ENCODE assay signal across 1 cellular context in the genomic region with DNA sequence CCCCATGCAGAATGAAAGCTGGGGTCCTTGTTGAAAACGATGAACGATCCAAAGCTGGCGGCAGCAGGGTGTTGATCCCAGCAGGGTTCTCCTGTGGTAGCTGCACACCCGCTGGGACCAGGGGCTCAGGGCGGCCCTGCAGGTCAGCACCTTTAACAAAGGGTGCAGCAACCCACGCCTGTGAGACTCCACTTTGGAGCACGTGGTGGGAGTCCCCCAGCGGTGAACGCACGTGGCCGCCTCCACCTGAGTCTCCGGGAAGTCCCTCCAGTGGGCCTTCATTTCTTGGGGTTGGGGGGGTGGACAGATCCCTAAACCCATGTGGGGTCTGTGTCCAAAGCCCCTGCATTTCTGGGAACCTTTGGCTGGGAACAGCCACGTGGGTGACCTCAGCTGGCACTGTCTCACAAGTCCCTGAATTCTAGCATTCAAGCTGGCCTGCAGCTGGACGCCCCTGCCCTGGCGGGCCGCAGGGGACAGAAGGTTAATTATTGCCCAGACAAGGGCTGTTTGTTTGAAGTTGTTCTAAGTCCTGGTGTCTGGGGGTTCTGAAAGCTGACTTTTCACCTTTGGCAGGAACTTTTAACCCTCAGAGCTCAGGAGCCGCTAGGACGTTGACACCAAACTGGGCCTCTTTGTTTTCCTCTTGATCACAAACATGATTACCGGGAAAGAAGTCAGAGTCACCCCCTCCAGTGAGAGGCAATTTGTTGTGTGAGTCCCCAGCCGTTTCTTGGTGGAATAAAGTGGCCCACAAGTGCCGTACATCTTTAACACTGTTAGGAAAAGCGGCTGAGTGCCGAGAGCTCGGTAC.
TF ChIP-seq lines count a peak whose summit lies in the region.

No MANE protein-coding gene starts in this region.

TF ChIP-seq in HepG2, 621 proteins besides CTCF, POLR2A, EP300 and RAD21 (continued from another document and continues in another):
- TF ChIP-seq, protein P1, sequence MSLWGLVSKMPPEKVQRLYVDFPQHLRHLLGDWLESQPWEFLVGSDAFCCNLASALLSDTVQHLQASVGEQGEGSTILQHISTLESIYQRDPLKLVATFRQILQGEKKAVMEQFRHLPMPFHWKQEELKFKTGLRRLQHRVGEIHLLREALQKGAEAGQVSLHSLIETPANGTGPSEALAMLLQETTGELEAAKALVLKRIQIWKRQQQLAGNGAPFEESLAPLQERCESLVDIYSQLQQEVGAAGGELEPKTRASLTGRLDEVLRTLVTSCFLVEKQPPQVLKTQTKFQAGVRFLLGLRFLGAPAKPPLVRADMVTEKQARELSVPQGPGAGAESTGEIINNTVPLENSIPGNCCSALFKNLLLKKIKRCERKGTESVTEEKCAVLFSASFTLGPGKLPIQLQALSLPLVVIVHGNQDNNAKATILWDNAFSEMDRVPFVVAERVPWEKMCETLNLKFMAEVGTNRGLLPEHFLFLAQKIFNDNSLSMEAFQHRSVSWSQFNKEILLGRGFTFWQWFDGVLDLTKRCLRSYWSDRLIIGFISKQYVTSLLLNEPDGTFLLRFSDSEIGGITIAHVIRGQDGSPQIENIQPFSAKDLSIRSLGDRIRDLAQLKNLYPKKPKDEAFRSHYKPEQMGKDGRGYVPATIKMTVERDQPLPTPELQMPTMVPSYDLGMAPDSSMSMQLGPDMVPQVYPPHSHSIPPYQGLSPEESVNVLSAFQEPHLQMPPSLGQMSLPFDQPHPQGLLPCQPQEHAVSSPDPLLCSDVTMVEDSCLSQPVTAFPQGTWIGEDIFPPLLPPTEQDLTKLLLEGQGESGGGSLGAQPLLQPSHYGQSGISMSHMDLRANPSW (CRISPR knock-in tag; IDR thresholded peaks at IDR 0.05; ENCODE audit: borderline replicate concordance): peak; percentile 83
- TF ChIP-seq ZBTB1 (CRISPR knock-in tag; IDR thresholded peaks at IDR 0.05; ENCODE audit: borderline replicate concordance) (no peak), REPIN1 (CRISPR knock-in tag; IDR thresholded peaks at IDR 0.05; ENCODE audit: borderline replicate concordance, low read depth) (peak; percentile 82; the same call in 1 of the 2 replicates), HNRNPK (IDR thresholded peaks at IDR 0.05; ENCODE audit: low read depth, low read length, poor library complexity, severe bottlenecking) (no peak), ZSCAN21 (CRISPR knock-in tag; IDR thresholded peaks at IDR 0.05; ENCODE audit: borderline replicate concordance) (peak; percentile 62), ZNF510 (CRISPR knock-in tag; IDR thresholded peaks at IDR 0.05; ENCODE audit: low read depth) (0 out of 2 replicates have a peak, but pooled peaks have one; percentile 70), JUN (CRISPR knock-in tag; IDR thresholded peaks at IDR 0.05) (peak; percentile 60), KLF6 (CRISPR knock-in tag; IDR thresholded peaks at IDR 0.05) (peak; percentile 64; the same call in 1 of the 2 replicates), NFKB2 (CRISPR knock-in tag; IDR thresholded peaks at IDR 0.05; ENCODE audit: borderline replicate concordance) (peak; percentile 72; the same call in 1 of the 2 replicates), ZNF557 (CRISPR knock-in tag; IDR thresholded peaks at IDR 0.05) (no peak), ATF7 (IDR thresholded peaks at IDR 0.05) (no peak), ATF7 (CRISPR knock-in tag; IDR thresholded peaks at IDR 0.05) (no peak), SNAPC2 (CRISPR knock-in tag; IDR thresholded peaks at IDR 0.05) (peak; percentile 24; the same call in 1 of the 2 replicates), ATAD3A (CRISPR knock-in tag; IDR thresholded peaks at IDR 0.05) (no peak), SALL1 (CRISPR knock-in tag; IDR thresholded peaks at IDR 0.05) (peak; percentile 94), ARNTL (CRISPR knock-in tag; IDR thresholded peaks at IDR 0.05) (peak; percentile 92), ISL2 (CRISPR knock-in tag; IDR thresholded peaks at IDR 0.05) (peak; percentile 94), ZFP36 (IDR thresholded peaks at IDR 0.05; ENCODE audit: borderline replicate concordance, low read depth, low read length, partially characterized antibody) (no peak), SMARCE1 (IDR thresholded peaks at IDR 0.05; ENCODE audit: borderline replicate concordance) (no peak), TBX2 (CRISPR knock-in tag; IDR thresholded peaks at IDR 0.05; ENCODE audit: borderline replicate concordance) (peak; percentile 97), ZNF430 (CRISPR knock-in tag; IDR thresholded peaks at IDR 0.05) (peak; percentile 90), RAD51 (IDR thresholded peaks at IDR 0.05; ENCODE audit: borderline replicate concordance) (no peak)
- TF ChIP-seq, protein P2, sequence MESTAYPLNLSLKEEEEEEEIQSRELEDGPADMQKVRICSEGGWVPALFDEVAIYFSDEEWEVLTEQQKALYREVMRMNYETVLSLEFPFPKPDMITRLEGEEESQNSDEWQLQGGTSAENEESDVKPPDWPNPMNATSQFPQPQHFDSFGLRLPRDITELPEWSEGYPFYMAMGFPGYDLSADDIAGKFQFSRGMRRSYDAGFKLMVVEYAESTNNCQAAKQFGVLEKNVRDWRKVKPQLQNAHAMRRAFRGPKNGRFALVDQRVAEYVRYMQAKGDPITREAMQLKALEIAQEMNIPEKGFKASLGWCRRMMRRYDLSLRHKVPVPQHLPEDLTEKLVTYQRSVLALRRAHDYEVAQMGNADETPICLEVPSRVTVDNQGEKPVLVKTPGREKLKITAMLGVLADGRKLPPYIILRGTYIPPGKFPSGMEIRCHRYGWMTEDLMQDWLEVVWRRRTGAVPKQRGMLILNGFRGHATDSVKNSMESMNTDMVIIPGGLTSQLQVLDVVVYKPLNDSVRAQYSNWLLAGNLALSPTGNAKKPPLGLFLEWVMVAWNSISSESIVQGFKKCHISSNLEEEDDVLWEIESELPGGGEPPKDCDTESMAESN (CRISPR knock-in tag; conservative IDR thresholded peaks at IDR 0.05): peak; percentile 52; the same call in 1 of the 2 replicates
- TF ChIP-seq, protein P3, sequence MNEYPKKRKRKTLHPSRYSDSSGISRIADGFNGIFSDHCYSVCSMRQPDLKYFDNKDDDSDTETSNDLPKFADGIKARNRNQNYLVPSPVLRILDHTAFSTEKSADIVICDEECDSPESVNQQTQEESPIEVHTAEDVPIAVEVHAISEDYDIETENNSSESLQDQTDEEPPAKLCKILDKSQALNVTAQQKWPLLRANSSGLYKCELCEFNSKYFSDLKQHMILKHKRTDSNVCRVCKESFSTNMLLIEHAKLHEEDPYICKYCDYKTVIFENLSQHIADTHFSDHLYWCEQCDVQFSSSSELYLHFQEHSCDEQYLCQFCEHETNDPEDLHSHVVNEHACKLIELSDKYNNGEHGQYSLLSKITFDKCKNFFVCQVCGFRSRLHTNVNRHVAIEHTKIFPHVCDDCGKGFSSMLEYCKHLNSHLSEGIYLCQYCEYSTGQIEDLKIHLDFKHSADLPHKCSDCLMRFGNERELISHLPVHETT (CRISPR knock-in tag; conservative IDR thresholded peaks at IDR 0.05): peak; percentile 27; the same call in 1 of the 2 replicates
- TF ChIP-seq, protein P4, sequence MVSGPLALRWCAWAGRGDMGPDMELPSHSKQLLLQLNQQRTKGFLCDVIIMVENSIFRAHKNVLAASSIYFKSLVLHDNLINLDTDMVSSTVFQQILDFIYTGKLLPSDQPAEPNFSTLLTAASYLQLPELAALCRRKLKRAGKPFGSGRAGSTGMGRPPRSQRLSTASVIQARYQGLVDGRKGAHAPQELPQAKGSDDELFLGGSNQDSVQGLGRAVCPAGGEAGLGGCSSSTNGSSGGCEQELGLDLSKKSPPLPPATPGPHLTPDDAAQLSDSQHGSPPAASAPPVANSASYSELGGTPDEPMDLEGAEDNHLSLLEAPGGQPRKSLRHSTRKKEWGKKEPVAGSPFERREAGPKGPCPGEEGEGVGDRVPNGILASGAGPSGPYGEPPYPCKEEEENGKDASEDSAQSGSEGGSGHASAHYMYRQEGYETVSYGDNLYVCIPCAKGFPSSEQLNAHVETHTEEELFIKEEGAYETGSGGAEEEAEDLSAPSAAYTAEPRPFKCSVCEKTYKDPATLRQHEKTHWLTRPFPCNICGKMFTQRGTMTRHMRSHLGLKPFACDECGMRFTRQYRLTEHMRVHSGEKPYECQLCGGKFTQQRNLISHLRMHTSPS (CRISPR knock-in tag; IDR thresholded peaks at IDR 0.05; ENCODE audit: low read depth): peak; percentile 75
- TF ChIP-seq, protein P5, sequence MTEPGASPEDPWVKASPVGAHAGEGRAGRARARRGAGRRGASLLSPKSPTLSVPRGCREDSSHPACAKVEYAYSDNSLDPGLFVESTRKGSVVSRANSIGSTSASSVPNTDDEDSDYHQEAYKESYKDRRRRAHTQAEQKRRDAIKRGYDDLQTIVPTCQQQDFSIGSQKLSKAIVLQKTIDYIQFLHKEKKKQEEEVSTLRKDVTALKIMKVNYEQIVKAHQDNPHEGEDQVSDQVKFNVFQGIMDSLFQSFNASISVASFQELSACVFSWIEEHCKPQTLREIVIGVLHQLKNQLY (CRISPR knock-in tag; IDR thresholded peaks at IDR 0.05): peak; percentile 77; the same call in 1 of the 2 replicates
- TF ChIP-seq, protein P6, sequence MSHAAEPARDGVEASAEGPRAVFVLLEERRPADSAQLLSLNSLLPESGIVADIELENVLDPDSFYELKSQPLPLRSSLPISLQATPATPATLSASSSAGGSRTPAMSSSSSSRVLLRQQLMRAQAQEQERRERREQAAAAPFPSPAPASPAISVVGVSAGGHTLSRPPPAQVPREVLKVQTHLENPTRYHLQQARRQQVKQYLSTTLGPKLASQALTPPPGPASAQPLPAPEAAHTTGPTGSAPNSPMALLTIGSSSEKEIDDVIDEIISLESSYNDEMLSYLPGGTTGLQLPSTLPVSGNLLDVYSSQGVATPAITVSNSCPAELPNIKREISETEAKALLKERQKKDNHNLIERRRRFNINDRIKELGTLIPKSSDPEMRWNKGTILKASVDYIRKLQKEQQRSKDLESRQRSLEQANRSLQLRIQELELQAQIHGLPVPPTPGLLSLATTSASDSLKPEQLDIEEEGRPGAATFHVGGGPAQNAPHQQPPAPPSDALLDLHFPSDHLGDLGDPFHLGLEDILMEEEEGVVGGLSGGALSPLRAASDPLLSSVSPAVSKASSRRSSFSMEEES (CRISPR knock-in tag; IDR thresholded peaks at IDR 0.05): peak; percentile 87
- TF ChIP-seq, protein P7, sequence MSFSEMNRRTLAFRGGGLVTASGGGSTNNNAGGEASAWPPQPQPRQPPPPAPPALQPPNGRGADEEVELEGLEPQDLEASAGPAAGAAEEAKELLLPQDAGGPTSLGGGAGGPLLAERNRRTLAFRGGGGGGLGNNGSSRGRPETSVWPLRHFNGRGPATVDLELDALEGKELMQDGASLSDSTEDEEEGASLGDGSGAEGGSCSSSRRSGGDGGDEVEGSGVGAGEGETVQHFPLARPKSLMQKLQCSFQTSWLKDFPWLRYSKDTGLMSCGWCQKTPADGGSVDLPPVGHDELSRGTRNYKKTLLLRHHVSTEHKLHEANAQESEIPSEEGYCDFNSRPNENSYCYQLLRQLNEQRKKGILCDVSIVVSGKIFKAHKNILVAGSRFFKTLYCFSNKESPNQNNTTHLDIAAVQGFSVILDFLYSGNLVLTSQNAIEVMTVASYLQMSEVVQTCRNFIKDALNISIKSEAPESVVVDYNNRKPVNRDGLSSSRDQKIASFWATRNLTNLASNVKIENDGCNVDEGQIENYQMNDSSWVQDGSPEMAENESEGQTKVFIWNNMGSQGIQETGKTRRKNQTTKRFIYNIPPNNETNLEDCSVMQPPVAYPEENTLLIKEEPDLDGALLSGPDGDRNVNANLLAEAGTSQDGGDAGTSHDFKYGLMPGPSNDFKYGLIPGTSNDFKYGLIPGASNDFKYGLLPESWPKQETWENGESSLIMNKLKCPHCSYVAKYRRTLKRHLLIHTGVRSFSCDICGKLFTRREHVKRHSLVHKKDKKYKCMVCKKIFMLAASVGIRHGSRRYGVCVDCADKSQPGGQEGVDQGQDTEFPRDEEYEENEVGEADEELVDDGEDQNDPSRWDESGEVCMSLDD (CRISPR knock-in tag; IDR thresholded peaks at IDR 0.05; ENCODE audit: borderline replicate concordance): peak; percentile 96
- TF ChIP-seq, protein P8, sequence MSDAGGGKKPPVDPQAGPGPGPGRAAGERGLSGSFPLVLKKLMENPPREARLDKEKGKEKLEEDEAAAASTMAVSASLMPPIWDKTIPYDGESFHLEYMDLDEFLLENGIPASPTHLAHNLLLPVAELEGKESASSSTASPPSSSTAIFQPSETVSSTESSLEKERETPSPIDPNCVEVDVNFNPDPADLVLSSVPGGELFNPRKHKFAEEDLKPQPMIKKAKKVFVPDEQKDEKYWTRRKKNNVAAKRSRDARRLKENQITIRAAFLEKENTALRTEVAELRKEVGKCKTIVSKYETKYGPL (CRISPR knock-in tag; IDR thresholded peaks at IDR 0.05): 0 out of 2 replicates have a peak, but pooled peaks have one; percentile 80
- TF ChIP-seq, protein P9, sequence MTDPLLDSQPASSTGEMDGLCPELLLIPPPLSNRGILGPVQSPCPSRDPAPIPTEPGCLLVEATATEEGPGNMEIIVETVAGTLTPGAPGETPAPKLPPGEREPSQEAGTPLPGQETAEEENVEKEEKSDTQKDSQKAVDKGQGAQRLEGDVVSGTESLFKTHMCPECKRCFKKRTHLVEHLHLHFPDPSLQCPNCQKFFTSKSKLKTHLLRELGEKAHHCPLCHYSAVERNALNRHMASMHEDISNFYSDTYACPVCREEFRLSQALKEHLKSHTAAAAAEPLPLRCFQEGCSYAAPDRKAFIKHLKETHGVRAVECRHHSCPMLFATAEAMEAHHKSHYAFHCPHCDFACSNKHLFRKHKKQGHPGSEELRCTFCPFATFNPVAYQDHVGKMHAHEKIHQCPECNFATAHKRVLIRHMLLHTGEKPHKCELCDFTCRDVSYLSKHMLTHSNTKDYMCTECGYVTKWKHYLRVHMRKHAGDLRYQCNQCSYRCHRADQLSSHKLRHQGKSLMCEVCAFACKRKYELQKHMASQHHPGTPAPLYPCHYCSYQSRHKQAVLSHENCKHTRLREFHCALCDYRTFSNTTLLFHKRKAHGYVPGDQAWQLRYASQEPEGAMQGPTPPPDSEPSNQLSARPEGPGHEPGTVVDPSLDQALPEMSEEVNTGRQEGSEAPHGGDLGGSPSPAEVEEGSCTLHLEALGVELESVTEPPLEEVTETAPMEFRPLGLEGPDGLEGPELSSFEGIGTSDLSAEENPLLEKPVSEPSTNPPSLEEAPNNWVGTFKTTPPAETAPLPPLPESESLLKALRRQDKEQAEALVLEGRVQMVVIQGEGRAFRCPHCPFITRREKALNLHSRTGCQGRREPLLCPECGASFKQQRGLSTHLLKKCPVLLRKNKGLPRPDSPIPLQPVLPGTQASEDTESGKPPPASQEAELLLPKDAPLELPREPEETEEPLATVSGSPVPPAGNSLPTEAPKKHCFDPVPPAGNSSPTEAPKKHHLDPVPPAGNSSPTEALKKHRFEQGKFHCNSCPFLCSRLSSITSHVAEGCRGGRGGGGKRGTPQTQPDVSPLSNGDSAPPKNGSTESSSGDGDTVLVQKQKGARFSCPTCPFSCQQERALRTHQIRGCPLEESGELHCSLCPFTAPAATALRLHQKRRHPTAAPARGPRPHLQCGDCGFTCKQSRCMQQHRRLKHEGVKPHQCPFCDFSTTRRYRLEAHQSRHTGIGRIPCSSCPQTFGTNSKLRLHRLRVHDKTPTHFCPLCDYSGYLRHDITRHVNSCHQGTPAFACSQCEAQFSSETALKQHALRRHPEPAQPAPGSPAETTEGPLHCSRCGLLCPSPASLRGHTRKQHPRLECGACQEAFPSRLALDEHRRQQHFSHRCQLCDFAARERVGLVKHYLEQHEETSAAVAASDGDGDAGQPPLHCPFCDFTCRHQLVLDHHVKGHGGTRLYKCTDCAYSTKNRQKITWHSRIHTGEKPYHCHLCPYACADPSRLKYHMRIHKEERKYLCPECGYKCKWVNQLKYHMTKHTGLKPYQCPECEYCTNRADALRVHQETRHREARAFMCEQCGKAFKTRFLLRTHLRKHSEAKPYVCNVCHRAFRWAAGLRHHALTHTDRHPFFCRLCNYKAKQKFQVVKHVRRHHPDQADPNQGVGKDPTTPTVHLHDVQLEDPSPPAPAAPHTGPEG (CRISPR knock-in tag; IDR thresholded peaks at IDR 0.05): no peak
